Comparison of ENCODE assay signal across 1 cellular context in the genomic region with DNA sequence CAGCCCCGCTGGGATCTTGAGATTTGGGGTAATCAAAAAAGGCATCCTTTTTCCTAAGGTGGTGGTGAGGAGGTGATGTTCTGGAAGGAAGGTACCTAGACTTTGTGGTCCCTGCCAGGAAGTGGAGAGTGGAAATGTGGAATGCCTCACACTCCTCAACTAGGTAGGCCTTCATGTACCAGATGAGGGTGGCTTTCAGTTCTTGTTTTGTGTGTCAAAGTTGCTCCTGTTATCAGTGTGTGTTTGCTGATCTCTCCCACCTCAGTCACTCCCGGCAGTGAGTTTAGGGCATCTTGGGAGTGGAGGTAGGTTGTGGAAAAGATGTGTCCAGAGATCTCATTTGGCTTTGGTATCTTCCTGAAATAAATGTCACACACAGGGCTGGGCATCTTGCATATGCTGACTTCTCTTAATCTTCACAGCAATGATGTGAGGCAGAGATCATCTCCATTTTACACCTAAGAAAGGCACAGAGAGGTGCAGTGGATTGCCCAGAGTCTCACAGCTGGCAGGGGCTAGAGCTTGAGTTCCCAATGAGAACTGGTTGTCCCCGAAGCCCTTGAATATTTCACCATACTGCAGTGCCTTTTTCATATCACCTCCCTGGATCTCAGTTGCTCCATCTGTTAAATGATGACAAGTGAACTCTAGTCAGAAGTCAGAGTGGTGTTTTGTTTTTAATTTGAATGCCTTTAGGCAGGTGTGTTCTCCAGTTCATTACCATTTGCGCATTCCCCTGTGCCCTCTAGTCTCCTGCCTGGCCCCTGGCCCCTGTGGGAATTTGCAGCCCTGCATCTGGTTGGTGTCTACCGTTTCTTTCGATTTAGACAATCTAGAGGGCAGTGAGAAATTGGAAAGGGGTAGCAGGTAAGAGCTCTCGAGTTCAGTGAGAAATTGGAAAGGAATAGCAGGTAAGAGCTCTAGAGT.
TF ChIP-seq lines count a peak whose summit lies in the region.

No MANE protein-coding gene starts in this region.

TF ChIP-seq in H1, 55 proteins besides CTCF, POLR2A, EP300 and RAD21:
- TF ChIP-seq KDM1A (IDR thresholded peaks at IDR 0.05; ENCODE audit: borderline replicate concordance, low read length): no peak
- no peak for TF ChIP-seq EZH2 (IDR thresholded peaks at IDR 0.05; ENCODE audit: low read depth, low read length, severe bottlenecking)
- no peak for TF ChIP-seq RBBP5 (IDR thresholded peaks at IDR 0.05; ENCODE audit: borderline replicate concordance, low read depth, low read length)
- TF ChIP-seq SIRT6 (IDR thresholded peaks at IDR 0.05; ENCODE audit: low read length): no peak
- TF ChIP-seq EGR1 (IDR thresholded peaks at IDR 0.05; ENCODE audit: borderline replicate concordance, low read depth, low read length): no peak
- TF ChIP-seq SP2 (IDR thresholded peaks at IDR 0.05; ENCODE audit: low read length): no peak
- TF ChIP-seq, protein P1, sequence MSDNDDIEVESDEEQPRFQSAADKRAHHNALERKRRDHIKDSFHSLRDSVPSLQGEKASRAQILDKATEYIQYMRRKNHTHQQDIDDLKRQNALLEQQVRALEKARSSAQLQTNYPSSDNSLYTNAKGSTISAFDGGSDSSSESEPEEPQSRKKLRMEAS (IDR thresholded peaks at IDR 0.05): no peak
- TF ChIP-seq NRF1 (IDR thresholded peaks at IDR 0.05; ENCODE audit: low read depth, low read length): no peak
- TF ChIP-seq BACH1 (IDR thresholded peaks at IDR 0.05; ENCODE audit: low read length): no peak
- no peak for TF ChIP-seq SIN3A (conservative IDR thresholded peaks at IDR 0.05 in 1 of 2, IDR thresholded peaks at IDR 0.05 in 1 of 2; ENCODE audit: low read depth in 1 of 2, low read length in 2 of 2)
- no peak for TF ChIP-seq BCL11A (IDR thresholded peaks at IDR 0.05; ENCODE audit: low read depth in 2 of 2, low read length in 2 of 2)
- no peak for TF ChIP-seq TCF12 (IDR thresholded peaks at IDR 0.05; ENCODE audit: low read depth, low read length)
- no peak for TF ChIP-seq TAF1 (IDR thresholded peaks at IDR 0.05; ENCODE audit: low read depth, low read length)
- TF ChIP-seq BRCA1 (IDR thresholded peaks at IDR 0.05; ENCODE audit: low read depth, low read length): no peak
